In genomic region chr5:134594336-134594735, GRCh38 we compare ENCODE assay signal across 1 cellular context.
TF ChIP-seq lines count a peak whose summit lies in the region.

No MANE protein-coding gene starts in this region.

TF ChIP-seq in HepG2, 621 proteins besides CTCF, POLR2A, EP300 and RAD21 (continued from another document and continues in another):
- TF ChIP-seq ZBTB4 (CRISPR knock-in tag; IDR thresholded peaks at IDR 0.05; ENCODE audit: borderline replicate concordance) = no peak
- no peak for TF ChIP-seq ZNF160 (CRISPR knock-in tag; IDR thresholded peaks at IDR 0.05)
- TF ChIP-seq MTA3 (CRISPR knock-in tag; IDR thresholded peaks at IDR 0.05) = no peak
- TF ChIP-seq NFAT5 (CRISPR knock-in tag; IDR thresholded peaks at IDR 0.05) = no peak
- no peak for TF ChIP-seq TRIM24 (CRISPR knock-in tag; IDR thresholded peaks at IDR 0.05)
- no peak for TF ChIP-seq AFF4 (CRISPR knock-in tag; IDR thresholded peaks at IDR 0.05)
- TF ChIP-seq TFAP4 (IDR thresholded peaks at IDR 0.05; ENCODE audit: borderline replicate concordance, low read depth) = peak; percentile 31; the same call in 1 of the 2 replicates
- peak; percentile 30 for TF ChIP-seq TEAD3 (CRISPR knock-in tag; optimal IDR thresholded peaks at IDR 0.05; ENCODE audit: borderline replicate concordance)
- TF ChIP-seq ZNF687 (CRISPR knock-in tag; IDR thresholded peaks at IDR 0.05) = peak; percentile 59
- TF ChIP-seq ZNF816 (CRISPR knock-in tag; IDR thresholded peaks at IDR 0.05; ENCODE audit: borderline replicate concordance) = no peak
- TF ChIP-seq ZNF446 (CRISPR knock-in tag; IDR thresholded peaks at IDR 0.05) = no peak
- TF ChIP-seq DMAP1 (CRISPR knock-in tag; IDR thresholded peaks at IDR 0.05) = no peak
- TF ChIP-seq KLF11 (CRISPR knock-in tag; IDR thresholded peaks at IDR 0.05) = no peak
- no peak for TF ChIP-seq SMAD1 (CRISPR knock-in tag; IDR thresholded peaks at IDR 0.05; ENCODE audit: borderline replicate concordance, low read depth)
- peak; percentile 34; the same call in 1 of the 2 replicates for TF ChIP-seq NCOA2 (CRISPR knock-in tag; IDR thresholded peaks at IDR 0.05)
- no peak for TF ChIP-seq ZNF256 (CRISPR knock-in tag; conservative IDR thresholded peaks at IDR 0.05)
- TF ChIP-seq MYNN (CRISPR knock-in tag; IDR thresholded peaks at IDR 0.05; ENCODE audit: low read depth) = no peak
- TF ChIP-seq SOX5 (CRISPR knock-in tag; IDR thresholded peaks at IDR 0.05; ENCODE audit: borderline replicate concordance) = no peak
- no peak for TF ChIP-seq ZNF546 (CRISPR knock-in tag; conservative IDR thresholded peaks at IDR 0.05)
- peak; percentile 56 for TF ChIP-seq ZMYM4 (CRISPR knock-in tag; IDR thresholded peaks at IDR 0.05)
- TF ChIP-seq ZFX (CRISPR knock-in tag; IDR thresholded peaks at IDR 0.05; ENCODE audit: low read depth) = no peak
- TF ChIP-seq IRF9 (CRISPR knock-in tag; IDR thresholded peaks at IDR 0.05; ENCODE audit: borderline replicate concordance) = no peak
- TF ChIP-seq CERS6 (CRISPR knock-in tag; IDR thresholded peaks at IDR 0.05) = no peak
- no peak for TF ChIP-seq NR2F2 (IDR thresholded peaks at IDR 0.05; ENCODE audit: borderline replicate concordance, low read depth)
- TF ChIP-seq NFIB (CRISPR knock-in tag; IDR thresholded peaks at IDR 0.05; ENCODE audit: borderline replicate concordance) = no peak
- TF ChIP-seq IKZF4 (CRISPR knock-in tag; IDR thresholded peaks at IDR 0.05; ENCODE audit: borderline replicate concordance, low read depth, not compliant biosample characterization) = no peak
- TF ChIP-seq THAP9 (CRISPR knock-in tag; IDR thresholded peaks at IDR 0.05; ENCODE audit: borderline replicate concordance) = no peak
- TF ChIP-seq ZSCAN12 (CRISPR knock-in tag; IDR thresholded peaks at IDR 0.05) = no peak
- TF ChIP-seq KAT8 (CRISPR knock-in tag; IDR thresholded peaks at IDR 0.05) = no peak
- peak; percentile 74 for TF ChIP-seq MED1 (CRISPR knock-in tag; IDR thresholded peaks at IDR 0.05)
- TF ChIP-seq RFX5 (IDR thresholded peaks at IDR 0.05; ENCODE audit: low read depth, low read length) = no peak
- TF ChIP-seq CBX5 (CRISPR knock-in tag; IDR thresholded peaks at IDR 0.05; ENCODE audit: borderline replicate concordance) = no peak
- TF ChIP-seq NFATC3 (CRISPR knock-in tag; IDR thresholded peaks at IDR 0.05) = no peak
